ENCODE assay signal across 32 cellular contexts in the genomic region with DNA sequence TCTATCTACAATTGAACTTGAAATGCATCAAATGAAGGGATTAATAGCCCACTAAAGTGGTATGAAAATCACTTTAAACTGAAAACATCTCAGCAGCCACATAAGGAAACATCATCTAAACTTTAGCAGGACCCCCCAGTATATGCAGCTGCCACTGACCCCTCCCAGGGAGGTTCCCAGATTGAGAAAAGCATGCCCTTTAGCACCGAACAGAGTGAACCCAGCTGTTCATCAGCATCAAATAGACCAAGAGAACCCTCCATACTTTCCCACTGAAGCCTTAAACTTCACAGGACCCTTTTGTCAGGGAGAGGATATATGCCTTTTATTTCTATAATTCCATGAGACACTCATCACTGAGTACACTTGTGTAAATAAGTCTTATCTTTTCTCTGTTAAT.
"Had no signal": no experiment of that assay in that cellular context is flagged by ENCODE, and none has a peak within 500 bp of the region (broad histone marks: within the 10 kb centered on the region; RNA-seq: fewer than 3 reads in every experiment).

No MANE protein-coding gene starts in this region.

- H3K4me1 Mint-ChIP-seq: activated B cell treated with CpG ODN at 0.5 μM for 24 hours, T-helper 17 cell had no signal

- H3K36me3 Mint-ChIP-seq: activated naive CD8-positive, alpha-beta T cell had no signal

- ATAC-seq: activated CD4-positive, CD25-positive, alpha-beta regulatory T cell treated with anti-CD3 and anti-CD28 coated beads, Interleukin-2, amount 50 U/mL, for 24 hours; activated CD8-positive, alpha-beta T cell treated with anti-CD3 and anti-CD28 coated beads for 36 hours; activated T-cell treated with anti-CD3 and anti-CD28 coated beads, Interleukin-2, amount 50 U/mL, for 4 hours; activated T-helper 17 cell treated with anti-CD3 and anti-CD28 coated beads, Interleukin-2, amount 50 U/mL, for 72 hours; body of pancreas; effector memory CD8-positive, alpha-beta T cell; foreskin keratinocyte; gastrocnemius medialis; T-helper 17 cell had no signal

- H3K4me3 ChIP-seq: body of pancreas, esophagus muscularis mucosa, gastrocnemius medialis had no signal

- H3K27me3 ChIP-seq: body of pancreas, esophagus muscularis mucosa, foreskin keratinocyte, gastrocnemius medialis had no signal

- H3K9me3 ChIP-seq: body of pancreas, esophagus muscularis mucosa, gastrocnemius medialis had no signal

- H3K9me3 Mint-ChIP-seq: activated B cell treated with CpG ODN at 0.5 μM for 24 hours; activated CD8-positive, alpha-beta T cell treated with anti-CD3 and anti-CD28 coated beads for 36 hours; activated T-cell treated with anti-CD3 and anti-CD28 coated beads, Interleukin-2, amount 50 U/mL, for 4 hours; activated T-helper 17 cell treated with anti-CD3 and anti-CD28 coated beads, Interleukin-2, amount 50 U/mL, for 72 hours; effector memory CD8-positive, alpha-beta T cell; T-helper 2 cell treated with Interferon-gamma antibody and Interleukin-4, amounts not matched to agents 5 μg/mL and 100 μg/mL, for 36 hours had no signal

- H3K4me3 Mint-ChIP-seq: activated B cell treated with CpG ODN at 0.5 μM for 24 hours; activated CD8-positive, alpha-beta T cell treated with anti-CD3 and anti-CD28 coated beads for 36 hours; activated naive CD8-positive, alpha-beta T cell; activated T-cell treated with anti-CD3 and anti-CD28 coated beads, Interleukin-2, amount 50 U/mL, for 4 hours; activated T-helper 17 cell treated with anti-CD3 and anti-CD28 coated beads, Interleukin-2, amount 50 U/mL, for 72 hours; effector memory CD8-positive, alpha-beta T cell; T-helper 17 cell; T-helper 2 cell treated with Interferon-gamma antibody and Interleukin-4, amounts not matched to agents 5 μg/mL and 100 μg/mL, for 36 hours had no signal

- H3K4me1 ChIP-seq: body of pancreas, gastrocnemius medialis had no signal

- DNase-seq: activated B cell treated with CpG ODN at 0.5 μM for 24 hours; activated CD4-positive, alpha-beta T cell treated with anti-CD3 and anti-CD28 coated beads for 48 hours; activated CD4-positive, alpha-beta T cell treated with anti-CD3 and anti-CD28 coated beads, Interleukin-2, amount 50 U/mL, for 1 hour; activated CD4-positive, alpha-beta T cell treated with anti-CD3 and anti-CD28 coated beads, Interleukin-2, amount 50 U/mL, for 48 hours; activated CD8-positive, alpha-beta memory T cell treated with anti-CD3 and anti-CD28 coated beads for 24 hours; activated CD8-positive, alpha-beta T cell treated with anti-CD3 and anti-CD28 coated beads for 36 hours; activated effector memory CD4-positive, alpha-beta T cell treated with Interleukin-2 at 50 U/mL for 16 hours; activated gamma-delta T cell treated with Interleukin-2 at 50 U/mL for 16 hours; activated naive CD4-positive, alpha-beta T cell treated with anti-CD3 and anti-CD28 coated beads, Interleukin-2, amount 50 U/mL, for 16 hours; activated naive CD4-positive, alpha-beta T cell treated with Interleukin-2 at 50 U/mL for 16 hours; activated T-cell treated with anti-CD3 and anti-CD28 coated beads, Interleukin-2, amount 50 U/mL, for 4 hours; amniotic stem cell; anterior cingulate cortex; body of pancreas; caudate nucleus; cortex of kidney; dermis blood vessel endothelial cell; effector CD4-positive, alpha-beta T cell; effector memory CD8-positive, alpha-beta T cell; erythroblast; foreskin keratinocyte; gastrocnemius medialis; glutamatergic neuron; T-helper 1 cell; T-helper 17 cell; T1000; WERI-Rb-1 had no signal

- H3K27ac ChIP-seq: body of pancreas, esophagus muscularis mucosa, foreskin keratinocyte, gastrocnemius medialis, WERI-Rb-1 had no signal

- H3K36me3 ChIP-seq: esophagus muscularis mucosa, gastrocnemius medialis had no signal

- H3K27ac Mint-ChIP-seq: activated B cell treated with CpG ODN at 0.5 μM for 24 hours; activated CD8-positive, alpha-beta T cell treated with anti-CD3 and anti-CD28 coated beads for 36 hours; activated naive CD8-positive, alpha-beta T cell; activated T-helper 17 cell treated with anti-CD3 and anti-CD28 coated beads, Interleukin-2, amount 50 U/mL, for 72 hours; effector memory CD8-positive, alpha-beta T cell; T-helper 17 cell; T-helper 2 cell treated with Interferon-gamma antibody and Interleukin-4, amounts not matched to agents 5 μg/mL and 100 μg/mL, for 36 hours had no signal
